22 cellular contexts compared by ENCODE assay signal in genomic region chr14:33740531-33740930, GRCh38.
"Had no signal": no experiment of that assay in that cellular context is flagged by ENCODE, and none has a peak within 500 bp of the region (broad histone marks: within the 10 kb centered on the region; RNA-seq: fewer than 3 reads in every experiment).

No MANE protein-coding gene starts in this region.

- H3K27ac ChIP-seq: body of pancreas, Peyer's patch, RWPE1, SJCRH30 had no signal

- H3K4me1 ChIP-seq: body of pancreas, Peyer's patch had no signal

- ATAC-seq: activated T-cell treated with anti-CD3 and anti-CD28 coated beads, Interleukin-2, amount 50 U/mL, for 72 hours; body of pancreas; WTC11 had no signal

- H3K4me3 ChIP-seq: body of pancreas, Peyer's patch, SJCRH30 had no signal

- H3K27me3 ChIP-seq: body of pancreas, Peyer's patch, SJCRH30 had no signal

- DNase-seq: activated CD4-positive, alpha-beta T cell treated with anti-CD3 and anti-CD28 coated beads for 48 hours; activated CD4-positive, alpha-beta T cell treated with anti-CD3 and anti-CD28 coated beads, Interleukin-2, amount 50 U/mL, for 48 hours; activated CD4-positive, CD25-positive, alpha-beta regulatory T cell treated with anti-CD3 and anti-CD28 coated beads, Interleukin-2, amount 50 U/mL, for 72 hours; activated naive CD4-positive, alpha-beta T cell; activated T-cell treated with anti-CD3 and anti-CD28 coated beads, Interleukin-2, amount 50 U/mL, for 72 hours; aorta; body of pancreas; central memory CD4-positive, alpha-beta T cell; KG1; NCI-H1092; NCI-H1417 treated with DMSO at 0.1 percent for 48 hours; NCI-H1694 treated with DMSO at 0.1 percent for 48 hours; NCI-H2029 treated with DMSO at 0.1 percent for 48 hours; NCI-H510A treated with DMSO at 0.1 percent for 48 hours; NCI-H69; NK-92 treated with Interleukin-12 subunit alpha and Interleukin-12 subunit beta, amount 100 ng/mL, for 24 hours; OCI-M1; Peyer's patch; Right ventricle myocardium superior; SJCRH30 had no signal

- H3K9me3 ChIP-seq: body of pancreas, SJCRH30 had no signal

- H3K36me3 ChIP-seq: Peyer's patch, SJCRH30 had no signal
